19 cellular contexts compared by ENCODE assay signal in genomic region chr2:111657351-111657975, GRCh38.
"Had no signal": no experiment of that assay in that cellular context is flagged by ENCODE, and none has a peak within 500 bp of the region (broad histone marks: within the 10 kb centered on the region; RNA-seq: fewer than 3 reads in every experiment).

No MANE protein-coding gene starts in this region.

- FAIRE-seq: endometrium had no signal

- H3K36me3 Mint-ChIP-seq: natural killer cell; stimulated activated naive B cell treated with anti-CD40 and anti-IgM and Interleukin-4, amounts not matched to agents 10 μg/mL and 1 μg/mL and 100 μg/mL, for 72 hours; T-cell had no signal

- H3K27me3 Mint-ChIP-seq: activated B cell treated with CpG ODN at 0.5 μM for 24 hours; stimulated activated naive B cell treated with anti-CD40 and anti-IgM and Interleukin-4, amounts not matched to agents 10 μg/mL and 1 μg/mL and 100 μg/mL, for 72 hours; T-cell had no signal

- H3K27ac ChIP-seq: body of pancreas, gastroesophageal sphincter, heart left ventricle, thoracic aorta had no signal

- H3K4me3 Mint-ChIP-seq: activated B cell treated with CpG ODN at 0.5 μM for 24 hours; activated CD8-positive, alpha-beta T cell treated with anti-CD3 and anti-CD28 coated beads for 36 hours; activated naive CD4-positive, alpha-beta T cell treated with anti-CD3 and anti-CD28 coated beads for 36 hours; activated T-cell treated with anti-CD3 and anti-CD28 coated beads, Interleukin-2, amount 50 U/mL, for 24 hours; immature natural killer cell; natural killer cell; stimulated activated naive B cell treated with anti-CD40 and anti-IgM and Interleukin-4, amounts not matched to agents 10 μg/mL and 1 μg/mL and 100 μg/mL, for 72 hours; T-cell had no signal

- H3K9me3 ChIP-seq: body of pancreas, gastroesophageal sphincter, thoracic aorta had no signal

- DNase-seq: activated B cell treated with CpG ODN at 0.5 μM for 24 hours; activated CD4-positive, alpha-beta T cell treated with anti-CD3 and anti-CD28 coated beads for 4 hours; activated CD8-positive, alpha-beta T cell treated with anti-CD3 and anti-CD28 coated beads for 36 hours; activated naive CD4-positive, alpha-beta T cell treated with anti-CD3 and anti-CD28 coated beads for 36 hours; activated T-cell treated with anti-CD3 and anti-CD28 coated beads, Interleukin-2, amount 50 U/mL, for 24 hours; body of pancreas; erythroblast; heart left ventricle; immature natural killer cell; left ventricle myocardium superior; mesendoderm; natural killer cell; nucleus accumbens; posterior cingulate gyrus; stimulated activated naive B cell treated with anti-CD40 and anti-IgM and Interleukin-4, amounts not matched to agents 10 μg/mL and 1 μg/mL and 100 μg/mL, for 72 hours; T-cell had no signal

- H3K36me3 ChIP-seq: gastroesophageal sphincter, heart left ventricle, thoracic aorta had no signal

- ATAC-seq: activated CD8-positive, alpha-beta T cell treated with anti-CD3 and anti-CD28 coated beads for 36 hours; body of pancreas; gastroesophageal sphincter; heart left ventricle; left ventricle myocardium superior; natural killer cell; stimulated activated naive B cell treated with anti-CD40 and anti-IgM and Interleukin-4, amounts not matched to agents 10 μg/mL and 1 μg/mL and 100 μg/mL, for 72 hours; T-cell had no signal

- H3K4me1 Mint-ChIP-seq: immature natural killer cell, natural killer cell had no signal

- H3K27me3 ChIP-seq: body of pancreas, gastroesophageal sphincter, heart left ventricle had no signal

- H3K9me3 Mint-ChIP-seq: activated B cell treated with CpG ODN at 0.5 μM for 24 hours; activated CD8-positive, alpha-beta T cell treated with anti-CD3 and anti-CD28 coated beads for 36 hours; activated naive CD4-positive, alpha-beta T cell treated with anti-CD3 and anti-CD28 coated beads for 36 hours; activated T-cell treated with anti-CD3 and anti-CD28 coated beads, Interleukin-2, amount 50 U/mL, for 24 hours; immature natural killer cell; natural killer cell; stimulated activated naive B cell treated with anti-CD40 and anti-IgM and Interleukin-4, amounts not matched to agents 10 μg/mL and 1 μg/mL and 100 μg/mL, for 72 hours; T-cell had no signal

- H3K4me3 ChIP-seq: body of pancreas, gastroesophageal sphincter, heart left ventricle, thoracic aorta had no signal

- H3K27ac Mint-ChIP-seq: activated B cell treated with CpG ODN at 0.5 μM for 24 hours; activated CD8-positive, alpha-beta T cell treated with anti-CD3 and anti-CD28 coated beads for 36 hours; activated naive CD4-positive, alpha-beta T cell treated with anti-CD3 and anti-CD28 coated beads for 36 hours; activated T-cell treated with anti-CD3 and anti-CD28 coated beads, Interleukin-2, amount 50 U/mL, for 24 hours; immature natural killer cell; natural killer cell; stimulated activated naive B cell treated with anti-CD40 and anti-IgM and Interleukin-4, amounts not matched to agents 10 μg/mL and 1 μg/mL and 100 μg/mL, for 72 hours; T-cell had no signal
